ENCODE assay signal across 7 cellular contexts in the genomic region with DNA sequence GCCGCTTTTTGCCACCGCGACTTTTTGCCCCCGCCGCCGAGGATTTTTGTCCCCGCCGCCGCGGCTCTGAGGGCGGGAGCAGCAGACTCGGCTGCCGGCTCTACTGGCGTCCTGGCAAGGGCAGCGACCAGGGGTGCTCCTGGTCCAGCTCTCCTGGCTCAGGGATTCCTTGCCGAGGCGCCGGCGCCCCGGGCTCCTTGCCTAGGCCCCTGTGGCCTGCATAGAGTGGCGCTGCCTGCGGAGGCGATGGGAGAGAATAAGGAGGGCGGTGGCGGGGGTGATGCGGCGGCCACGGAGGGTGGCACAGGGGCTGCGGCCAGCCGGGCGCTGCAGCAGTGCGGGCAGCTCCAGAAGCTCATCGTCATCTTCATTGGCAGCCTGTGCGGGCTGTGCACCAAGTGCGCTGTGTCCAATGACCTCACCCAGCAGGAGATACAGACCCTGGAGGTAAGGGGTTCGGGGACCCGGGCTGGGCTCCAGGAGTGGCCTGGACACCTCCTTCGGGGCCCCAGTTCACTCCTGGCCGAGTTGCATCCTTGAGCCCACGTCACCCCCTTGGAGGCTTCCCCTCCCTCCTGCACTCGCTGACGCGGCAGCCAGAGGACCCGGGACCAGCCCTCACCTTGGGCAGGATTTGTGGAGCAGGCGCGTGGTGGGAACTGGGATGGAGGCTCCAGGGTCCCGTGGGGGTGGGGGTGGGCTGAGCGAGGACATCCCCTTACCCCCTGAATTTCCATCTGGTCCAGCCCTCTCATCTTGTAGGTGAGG.
DNase-seq lines count a peak whose midpoint lies in the region; ATAC-seq, FAIRE-seq and TF ChIP-seq lines count a peak whose summit lies in the region.
"Not testable (repeated sequence)": the region's sequence is repeated elsewhere in the genome, so short reads cannot be mapped to it uniquely, and the experiment has no call there.

No MANE protein-coding gene starts in this region.

- H3K27ac ChIP-seq in RWPE2 (ENCODE audit: poor library complexity, severe bottlenecking); kidney (ENCODE audit: low read depth in 2 of 2, low read length in 2 of 2); lower lobe of right lung; upper lobe of right lung: not testable (repeated sequence)

- H3K4me3 ChIP-seq in RWPE2 (ENCODE audit: severe bottlenecking); kidney (ENCODE audit: low read length in 2 of 2); lower lobe of right lung; upper lobe of right lung: not testable (repeated sequence)

- not testable (repeated sequence) for TF ChIP-seq CTCF in RWPE2 (IDR thresholded peaks at IDR 0.05; ENCODE audit: poor library complexity, severe bottlenecking); kidney (IDR thresholded peaks at IDR 0.05; ENCODE audit: borderline replicate concordance, extremely low read depth, insufficient read depth); lower lobe of right lung (IDR thresholded peaks at IDR 0.05); upper lobe of right lung (IDR thresholded peaks at IDR 0.05)

- not testable (repeated sequence) for H3K27me3 ChIP-seq in RWPE2 (ENCODE audit: insufficient read depth, poor library complexity, severe bottlenecking); lower lobe of right lung (ENCODE audit: low read depth); upper lobe of right lung

- intact Hi-C loops in Right ventricle myocardium inferior (cut with DNase I); kidney (cut with DNase I); lower lobe of right lung (cut with DNase I); posterior vena cava (cut with DNase I); upper lobe of right lung (cut with DNase I): not testable (repeated sequence)

- H3K9me3 ChIP-seq in RWPE2 (ENCODE audit: severe bottlenecking); kidney (ENCODE audit: control insufficient read depth in 1 of 2, low read length in 2 of 2); lower lobe of right lung; upper lobe of right lung: not testable (repeated sequence)

- H3K4me1 ChIP-seq in RWPE2 (ENCODE audit: insufficient read depth, poor library complexity, severe bottlenecking); kidney (ENCODE audit: control insufficient read depth in 1 of 2, insufficient read depth in 1 of 2, low read depth in 1 of 2, low read length in 2 of 2); lower lobe of right lung; upper lobe of right lung: not testable (repeated sequence)

- not testable (repeated sequence) for H3K36me3 ChIP-seq in RWPE2 (ENCODE audit: low read depth); kidney (ENCODE audit: control insufficient read depth in 1 of 2, insufficient read depth in 2 of 2, low read length in 2 of 2); lower lobe of right lung; upper lobe of right lung

- not testable (repeated sequence) for ATAC-seq in RWPE2 (ENCODE audit: low read depth); Right ventricle myocardium inferior; lower lobe of right lung; upper lobe of right lung

- H3K9ac ChIP-seq in kidney (ENCODE audit: low read length in 2 of 2), result not testable (repeated sequence)

- FAIRE-seq in kidney (lab: Jason Lieb, UNC), result not testable (repeated sequence)

- DNase-seq in Daoy (ENCODE audit: low read depth) (peak; percentile 0), RWPE2 (ENCODE audit: low spot score) (peak; percentile 23), Right ventricle myocardium inferior (ENCODE audit: missing footprints) (peak; percentile 8), kidney (peak; percentile 35), lower lobe of right lung (peak; percentile 18), posterior vena cava (ENCODE audit: low spot score) (peak; percentile 72), upper lobe of right lung (peak; percentile 46)

Comparison
In these comparisons a context has a peak if more than half of its experiments do, and no peak if none do; other contexts are left out.
1. DNase-seq: peak in every context shown above with its lines; median percentile 72 in posterior vena cava; 46 in upper lobe of right lung; 35 in kidney; 23 in RWPE2; 18 in lower lobe of right lung; 8 in Right ventricle myocardium inferior; 0 in Daoy.